8 cellular contexts compared by ENCODE assay signal in genomic region chr15:74614744-74615312, GRCh38. TPM values are rescaled to one million over a fixed set of nuclear protein-coding genes. Genes with fewer than 3 reads are reported as not detected.
DNase-seq lines count a peak whose midpoint lies in the region; ATAC-seq and TF ChIP-seq lines count a peak whose summit lies in the region.

No MANE protein-coding gene starts in this region.

- no peaks in the 10 kb centered on the region for H3K36me3 ChIP-seq in ovary
- peaks cover 6 to 12% (median 10%) of the 10 kb centered on the region in 3 donors for H3K36me3 ChIP-seq in tibial artery

- 0 to 1% (median 0%) methylated on average over 34 to 50 of the region's 50 CpGs for WGBS in ovary, 3 donors

- TF ChIP-seq POLR2A in ovary (IDR thresholded peaks at IDR 0.05): no peak

- intact Hi-C loops in ovary (cut with DNase I) (loop anchor here in 2 of 4 donors (5.0 kb wide), 2 partner anchors 73 to 158 kb away; partner anchors contain the start of gene ARID3B (in 2 of the 2)), tibial artery (cut with DNase I; ENCODE audit: low total_unique reads) (loop anchor here (2.0 kb wide), 1 partner anchor 74 kb away; the partner anchor contains the start of gene ARID3B)

- TF ChIP-seq CTCF in ovary (IDR thresholded peaks at IDR 0.05): no peak
- TF ChIP-seq CTCF in tibial artery (IDR thresholded peaks at IDR 0.05): no peak

- H3K27me3 ChIP-seq in ovary (no peaks in the 10 kb centered on the region), tibial artery (no peaks in the 10 kb centered on the region)

- no peaks in the 10 kb centered on the region for H3K9me3 ChIP-seq in ovary
- H3K9me3 ChIP-seq in tibial artery: no peaks in the 10 kb centered on the region

- H3K4me3 ChIP-seq in ovary: peak overlapping the region; percentile 91
- peak overlapping the region; percentile 97 to 98 for H3K4me3 ChIP-seq in tibial artery

- H3K4me1 ChIP-seq in ovary (ENCODE audit: insufficient read depth) (peaks cover 11% of the 10 kb centered on the region), tibial artery (peaks cover 0 to 33% (median 29%) of the 10 kb centered on the region in 4 donors)

- ATAC-seq in GM19452 (IDR thresholded peaks at IDR 0.05; ENCODE audit: unreplicated experiment): peak; percentile 47
- peak; percentile 32 for ATAC-seq in HG03571 (IDR thresholded peaks at IDR 0.05; ENCODE audit: unreplicated experiment)

- TF ChIP-seq EP300 in ovary (IDR thresholded peaks at IDR 0.05): no peak

- DNase-seq in CD1c-positive myeloid dendritic cell (ENCODE audit: extremely low spot score): peak; percentile 90
- peak; percentile 6 for DNase-seq in SHP77 treated with DMSO at 0.1 percent for 48 hours (lab: John Stamatoyannopoulos, UW)
- DNase-seq in activated naive CD4-positive, alpha-beta T cell treated with Interleukin-2 at 50 U/mL for 16 hours: peak; percentile 88
- peak; percentile 76 for DNase-seq in globus pallidus (ENCODE audit: low spot score)
- DNase-seq in ovary: peak; percentile 81 to 91 (median 87)
- peak; percentile 84 to 95 for DNase-seq in tibial artery

- H3K27ac ChIP-seq in ovary (peak overlapping the region; percentile 70 to 90), tibial artery (peak overlapping the region; percentile 99)

RNA-seq across cellular contexts. Expression of gene CLK3, which starts 0.8 kb away (rescaled TPM):
- total RNA-seq in ovary: 100 to 1,000 TPM in 1 of 7 donors, 10 to 100 TPM in 6; 56.8 to 110 (median 67.2) TPM
- 10 to 100 TPM; 53.2 to 73.4 TPM for polyA plus RNA-seq in ovary

Comparison
In these comparisons a context has a peak if more than half of its experiments do, and no peak if none do; other contexts are left out.
1. Peak in every context shown above with its lines: DNase-seq, ATAC-seq, H3K4me3 ChIP-seq and H3K27ac ChIP-seq.
2. DNase-seq: peak in every context shown above with its lines; median percentile 90 in CD1c-positive myeloid dendritic cell; 90 in tibial artery; 88 in activated naive CD4-positive, alpha-beta T cell treated with Interleukin-2 at 50 U/mL for 16 hours; 87 in ovary; 76 in globus pallidus; 6 in SHP77 treated with DMSO at 0.1 percent for 48 hours.